1 cellular context compared by ENCODE assay signal in genomic region chr16:84595052-84595481, GRCh38.
TF ChIP-seq lines count a peak whose summit lies in the region.

No MANE protein-coding gene starts in this region.

TF ChIP-seq in SK-N-SH, 30 proteins besides CTCF, POLR2A, EP300 and RAD21 (continued from another document):
- TF ChIP-seq NRF1 (IDR thresholded peaks at IDR 0.05; ENCODE audit: low read depth, low read length), result no peak
- no peak for TF ChIP-seq FOSL2 (IDR thresholded peaks at IDR 0.05; ENCODE audit: borderline replicate concordance, low read depth)
- no peak for TF ChIP-seq USF2 (IDR thresholded peaks at IDR 0.05; ENCODE audit: borderline replicate concordance, low read depth, low read length)
- TF ChIP-seq MEF2A (IDR thresholded peaks at IDR 0.05; ENCODE audit: borderline replicate concordance, low read depth), result no peak
- no peak for TF ChIP-seq POLR2AphosphoS5 (IDR thresholded peaks at IDR 0.05; ENCODE audit: low read depth, low read length)
TF ChIP-seq in SK-N-SH: peak in this region for 0.
